Comparison of ENCODE assay signal across 17 cellular contexts in genomic region chr19:47480658-47481057, GRCh38. TPM values are rescaled to one million over a fixed set of nuclear protein-coding genes. Genes with fewer than 3 reads are reported as not detected.
"Had no signal": no experiment of that assay in that cellular context is flagged by ENCODE, and none has a peak within 500 bp of the region (broad histone marks: within the 10 kb centered on the region; RNA-seq: fewer than 3 reads in every experiment).

No MANE protein-coding gene starts in this region.

- H3K9me3 Mint-ChIP-seq: activated CD4-positive, alpha-beta memory T cell treated with anti-CD3 and anti-CD28 coated beads for 36 hours had no signal

- H3K27me3 Mint-ChIP-seq: activated CD4-positive, alpha-beta memory T cell treated with anti-CD3 and anti-CD28 coated beads for 36 hours; activated naive CD8-positive, alpha-beta T cell had no signal

- H3K4me3 Mint-ChIP-seq: activated CD4-positive, alpha-beta memory T cell treated with anti-CD3 and anti-CD28 coated beads for 36 hours; activated CD8-positive, alpha-beta memory T cell treated with anti-CD3 and anti-CD28 coated beads, Interleukin-2, amount 10 ng/mL, durations not matched to agents 7 days and 5 days; activated naive CD8-positive, alpha-beta T cell had no signal

- DNase-seq: activated CD4-positive, alpha-beta memory T cell treated with anti-CD3 and anti-CD28 coated beads for 36 hours; activated CD8-positive, alpha-beta memory T cell treated with anti-CD3 and anti-CD28 coated beads, Interleukin-2, amount 10 ng/mL, durations not matched to agents 7 days and 5 days; activated effector memory CD4-positive, alpha-beta T cell treated with anti-CD3 and anti-CD28 coated beads, Interleukin-2, amount 50 U/mL, for 16 hours; activated T-cell treated with anti-CD3 and anti-CD28 coated beads, Interleukin-2, amount 50 U/mL, for 1 hour; amniotic stem cell; body of pancreas; central memory CD4-positive, alpha-beta T cell; effector CD8-positive, alpha-beta T cell; foreskin keratinocyte; mammary epithelial cell; stimulated activated CD4-positive, alpha-beta T cell treated with anti-CD3 and anti-CD28 coated beads, Interleukin-4, amount 100 ng/mL, for 24 hours; stimulated activated naive CD4-positive, alpha-beta T cell; tibial artery; uterus had no signal

- H3K27ac Mint-ChIP-seq: activated CD4-positive, alpha-beta memory T cell treated with anti-CD3 and anti-CD28 coated beads for 36 hours; activated CD8-positive, alpha-beta memory T cell treated with anti-CD3 and anti-CD28 coated beads, Interleukin-2, amount 10 ng/mL, durations not matched to agents 7 days and 5 days; activated naive CD8-positive, alpha-beta T cell had no signal

- ATAC-seq: activated CD8-positive, alpha-beta memory T cell treated with anti-CD3 and anti-CD28 coated beads, Interleukin-2, amount 10 ng/mL, durations not matched to agents 7 days and 5 days; body of pancreas; foreskin keratinocyte; left lobe of liver had no signal

RNA-seq across cellular contexts. Expression of gene SLC8A2, which starts 9.0 kb away (rescaled TPM):
- total RNA-seq: T-helper 1 cell treated with Interleukin-12 subunit alpha and Interleukin-12 subunit beta and Interleukin-4 antibody, amounts not matched to agents 30 ng/mL and 1 ng/mL, for 36 hours had no signal
